21 cellular contexts compared by ENCODE assay signal in the genomic region with DNA sequence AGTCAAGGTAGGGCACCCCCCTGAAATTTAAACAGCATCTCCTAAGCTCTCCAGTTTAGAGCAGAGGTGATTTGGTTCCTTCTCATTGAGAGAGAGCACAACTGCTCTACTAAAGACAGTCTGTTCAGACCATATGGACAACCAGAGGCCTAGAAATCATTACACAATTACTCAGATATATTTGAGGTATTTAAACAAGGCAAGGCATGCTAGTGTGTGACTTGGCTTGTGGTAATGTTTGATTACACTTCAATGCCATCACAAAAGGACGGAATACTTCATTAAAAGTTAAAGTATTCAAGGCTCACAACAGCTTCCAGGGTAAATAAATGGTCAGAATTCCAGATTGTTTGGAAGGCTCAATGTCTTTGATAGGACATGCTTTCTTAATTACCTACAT.
DNase-seq lines count a peak whose midpoint lies in the region; ATAC-seq and TF ChIP-seq lines count a peak whose summit lies in the region.
"Had no signal": no experiment of that assay in that cellular context is flagged by ENCODE, and none has a peak within 500 bp of the region (broad histone marks: within the 10 kb centered on the region; RNA-seq: fewer than 3 reads in every experiment).

No MANE protein-coding gene starts in this region.

- no peak for TF ChIP-seq POLR2A in esophagus squamous epithelium (IDR thresholded peaks at IDR 0.05)

- H3K36me3 ChIP-seq in esophagus squamous epithelium (no peaks in the 10 kb centered on the region), BE2C (no peaks in the 10 kb centered on the region)
- H3K36me3 ChIP-seq: thyroid gland had no signal

- H3K4me1 ChIP-seq in esophagus squamous epithelium (peaks cover 3 to 46% (median 9%) of the 10 kb centered on the region in 3 donors), BE2C (no peaks in the 10 kb centered on the region)

- 17 to 36% methylated on average over 1 of the region's 1 CpG for WGBS in esophagus squamous epithelium, 2 donors

- no peak for ATAC-seq in GM21367 (IDR thresholded peaks at IDR 0.05; ENCODE audit: unreplicated experiment)
- ATAC-seq: left lobe of liver, SK-N-SH treated with all-trans-retinoic acid at 6 μM for 48 hours had no signal

- no peak overlapping the region for H3K4me3 ChIP-seq in esophagus squamous epithelium
- no peak overlapping the region for H3K4me3 ChIP-seq in BE2C (ENCODE audit: low read depth, low read length)
- H3K4me3 ChIP-seq: dorsolateral prefrontal cortex, thyroid gland had no signal

- DNase-seq in DMS 273 treated with DMSO at 0.1 percent for 48 hours (lab: John Stamatoyannopoulos, UW) (peak; percentile 51), NCI-H524 (lab: John Stamatoyannopoulos, UW) (peak; percentile 0 to 60), esophagus squamous epithelium (lab: John Stamatoyannopoulos, UW) (no peak), SK-N-DZ (ENCODE audit: low spot score) (no peak), BE2C (no peak), dermis blood vessel endothelial cell (no peak)
- DNase-seq: activated B cell treated with CpG ODN at 0.5 μM for 24 hours; activated CD4-positive, alpha-beta memory T cell treated with anti-CD3 and anti-CD28 coated beads for 36 hours; activated gamma-delta T cell; DMS53; dorsolateral prefrontal cortex; H7; NCI-H1092; NCI-H2081 treated with DMSO at 0.1 percent for 48 hours; NCI-H510A treated with DMSO at 0.1 percent for 48 hours; stimulated activated naive CD4-positive, alpha-beta T cell treated with Interleukin-2 at 50 U/mL for 16 hours; T-helper 9 cell; thyroid gland had no signal

- intact Hi-C loops in esophagus squamous epithelium (cut with DNase I) = no loop called here

- H3K27me3 ChIP-seq in esophagus squamous epithelium (no peaks in the 10 kb centered on the region), BE2C (no peaks in the 10 kb centered on the region)
- H3K27me3 ChIP-seq: dorsolateral prefrontal cortex, thyroid gland had no signal

- TF ChIP-seq CTCF in esophagus squamous epithelium (IDR thresholded peaks at IDR 0.05) = no peak
- TF ChIP-seq CTCF in BE2C (IDR thresholded peaks at IDR 0.05; ENCODE audit: low read depth, low read length) = no peak

- peak overlapping the region in 3 of 4 donors; percentile 16 to 62 (median 27) for H3K27ac ChIP-seq in esophagus squamous epithelium
- H3K27ac ChIP-seq: dorsolateral prefrontal cortex, thyroid gland had no signal

- H3K9me3 ChIP-seq in esophagus squamous epithelium (no peaks in the 10 kb centered on the region), BE2C (no peaks in the 10 kb centered on the region)
- H3K9me3 ChIP-seq: thyroid gland had no signal

Comparison
In these comparisons a context has a peak if more than half of its experiments do, and no peak if none do; other contexts are left out.
1. DNase-seq: peak in DMS 273 treated with DMSO at 0.1 percent for 48 hours (single experiment) and NCI-H524 (2 of 2); none in esophagus squamous epithelium (single experiment), SK-N-DZ (single experiment), BE2C (single experiment) and dermis blood vessel endothelial cell (single experiment).